In the genomic region with DNA sequence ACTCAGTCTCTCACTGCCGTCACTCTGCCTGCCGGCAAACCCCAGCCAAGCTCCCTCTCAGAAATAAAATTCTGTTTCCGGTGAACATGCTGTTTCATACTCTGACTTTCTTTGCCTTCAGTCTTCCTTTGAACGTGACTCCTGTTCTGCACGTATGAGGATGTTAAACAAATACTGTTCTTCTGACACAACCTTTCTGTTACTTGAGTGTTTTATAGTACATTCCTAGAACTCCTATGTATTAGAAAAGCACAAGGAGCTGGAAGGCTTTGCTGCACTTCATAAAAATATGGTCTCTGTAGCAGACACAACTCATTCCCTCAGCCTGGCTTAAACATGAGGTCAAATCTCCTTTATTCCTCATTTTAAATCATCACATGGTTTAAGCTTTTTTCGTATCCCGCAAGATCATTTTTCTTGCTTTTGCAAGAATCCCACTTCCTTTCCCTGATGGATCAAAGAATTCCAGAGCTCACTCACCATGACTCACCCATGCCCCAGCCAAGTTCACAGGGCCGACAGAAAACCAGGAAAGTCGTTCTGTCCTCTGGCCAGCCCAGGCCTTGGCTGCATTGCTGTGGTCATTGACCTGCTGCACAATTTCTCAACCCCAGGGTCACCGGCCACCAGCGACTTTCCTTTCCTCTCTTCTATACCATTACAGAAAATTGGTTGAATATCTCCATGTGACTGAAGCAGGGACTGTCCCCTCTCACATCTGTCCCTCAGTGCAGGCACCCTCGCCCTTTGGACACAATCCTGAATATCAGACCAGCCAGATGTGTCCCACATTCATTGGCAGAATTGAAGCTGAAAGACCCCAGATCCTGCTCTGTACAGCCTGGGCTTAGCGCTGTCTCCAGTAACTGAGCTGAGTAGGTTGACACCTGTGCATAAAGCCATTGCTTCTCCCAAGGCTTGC, we compare ENCODE assay signal across 8 cellular contexts.
A peak's percentile ranks its signal among the peaks of the same experiment; 100 is the strongest.
DNase-seq lines count a peak whose midpoint lies in the region; ATAC-seq and TF ChIP-seq lines count a peak whose summit lies in the region.

No MANE protein-coding gene starts in this region.

- H3F3A ChIP-seq in PC-9 (ENCODE audit: insufficient read depth, low read depth) = peaks cover 39% of the 10 kb centered on the region

- H3K27me3 Mint-ChIP-seq in immature natural killer cell (ENCODE audit: low read depth in 3 of 3) = peaks cover 0 to 9% (median 5%) of the 10 kb centered on the region in 3 donors

- H2BK5ac ChIP-seq in mesenchymal stem cell (ENCODE audit: low read depth, low read length, poor library complexity, severe bottlenecking) = peak overlapping the region; percentile 69

- H3K79me1 ChIP-seq in mesenchymal stem cell (replicated peaks; ENCODE audit: low read length, poor library complexity, severe bottlenecking) = no peaks in the 10 kb centered on the region

- H2AFZ ChIP-seq in PC-9 = peak overlapping the region; percentile 35; the same call in 1 of the 2 replicates
- no peak overlapping the region for H2AFZ ChIP-seq in mesenchymal stem cell (ENCODE audit: low read depth, low read length)

- intact Hi-C loops in PC-9 (cut with micrococcal nuclease; ENCODE audit: unreplicated experiment) = loop anchor here (2.0 to 5.0 kb wide), 6 partner anchors 123 to 427 kb away; a partner anchor contains a TSS
- intact Hi-C loops in aorta (cut with DNase I) = loop anchor here in 1 of 2 donors (5.0 kb wide), 2 partner anchors 147 to 272 kb away; a partner anchor contains a TSS

- H3K27ac ChIP-seq in PC-9 (peak overlapping the region; percentile 90), mesenchymal stem cell (ENCODE audit: low read length, poor library complexity, severe bottlenecking) (peak overlapping the region; percentile 93), aorta (ENCODE audit: low read depth in 1 of 2, low read length in 2 of 2) (peak overlapping the region in 1 of 2 donors; percentile 67)

- no peak for TF ChIP-seq CTCF in PC-9 (conservative IDR thresholded peaks at IDR 0.05)

- peak overlapping the region; percentile 4 for H4K8ac ChIP-seq in mesenchymal stem cell (ENCODE audit: low read length)

- BruUV-seq in PC-9 (replicated peaks; lab: Mats Ljungman, UMichigan) = no TSS peak

- H4K20me1 ChIP-seq in PC-9 (ENCODE audit: insufficient read depth) = no peaks in the 10 kb centered on the region

- H3K9me3 Mint-ChIP-seq in immature natural killer cell = peaks cover 0 to 1% (median 0%) of the 10 kb centered on the region in 6 donors

- H3K36me3 ChIP-seq in PC-9 (ENCODE audit: low read depth) (no peaks in the 10 kb centered on the region), mesenchymal stem cell (ENCODE audit: control insufficient read depth in 1 of 2, insufficient read depth in 2 of 2, low read depth in 1 of 2, low read length in 2 of 2) (no peaks in the 10 kb centered on the region), aorta (ENCODE audit: control insufficient read depth in 1 of 2, insufficient read depth in 2 of 2, low read length in 1 of 2) (no peaks in the 10 kb centered on the region)

- WGBS in mesenchymal stem cell = 22% methylated on average over 11 of the region's 13 CpGs
- 18 to 19% methylated on average over 13 of the region's 13 CpGs for WGBS in aorta, 2 donors

- no peaks in the 10 kb centered on the region for H3K79me2 ChIP-seq in PC-9 (ENCODE audit: low read depth)

- peak overlapping the region; percentile 72 for H3K9ac ChIP-seq in mesenchymal stem cell (ENCODE audit: low read length)

- no peaks in the 10 kb centered on the region for H3K36me3 Mint-ChIP-seq in immature natural killer cell

- H3K4me3 ChIP-seq in PC-9 (no peak overlapping the region), mesenchymal stem cell (ENCODE audit: insufficient read depth in 1 of 2, low read depth in 1 of 2, low read length in 2 of 2) (peak overlapping the region in 1 of 2 experiments; percentile 27), aorta (ENCODE audit: low read length in 2 of 2) (peak overlapping the region in 1 of 2 donors; percentile 14)

- peak overlapping the region; percentile 81 to 87 for H3K18ac ChIP-seq in mesenchymal stem cell (ENCODE audit: low read depth in 1 of 2, low read length in 2 of 2)

- no peak overlapping the region for H3K23ac ChIP-seq in mesenchymal stem cell (ENCODE audit: low read length in 2 of 2)

- H4K91ac ChIP-seq in mesenchymal stem cell (ENCODE audit: low read length) = peak overlapping the region; percentile 45

- H2BK15ac ChIP-seq in mesenchymal stem cell (ENCODE audit: low read depth, poor library complexity, severe bottlenecking) = peak overlapping the region; percentile 6

- H3K4me1 ChIP-seq in PC-9 (replicated peaks; ENCODE audit: insufficient read depth) (peaks cover 75% of the 10 kb centered on the region), mesenchymal stem cell (ENCODE audit: control insufficient read depth, insufficient read depth, low read depth, low read length) (peaks cover 26% of the 10 kb centered on the region), aorta (ENCODE audit: control insufficient read depth in 1 of 2, insufficient read depth in 2 of 2, low read length in 2 of 2) (peaks cover 3 to 4% of the 10 kb centered on the region in 2 donors)

- no peaks in the 10 kb centered on the region for H3K4me1 Mint-ChIP-seq in immature natural killer cell

- H3K4me2 ChIP-seq in PC-9 (peak overlapping the region; percentile 67), mesenchymal stem cell (ENCODE audit: low read length, poor library complexity, severe bottlenecking) (no peak overlapping the region)

- POLR2A ChIA-PET in PC-9 (lab: Charles Lee; ENCODE audit: unreplicated experiment) = interaction anchor here (0.6 kb wide), 1 partner anchor 10 kb away, joined by 7 read pairs; no protein-coding TSS in a partner anchor

- no peak overlapping the region for H3K27ac Mint-ChIP-seq in immature natural killer cell

- H3K9me2 ChIP-seq in PC-9 (ENCODE audit: insufficient read depth) = no peaks in the 10 kb centered on the region

- no peak overlapping the region for H3K14ac ChIP-seq in mesenchymal stem cell (ENCODE audit: low read length in 2 of 2)

- CTCF ChIA-PET in PC-9 (lab: Charles Lee) = interaction anchor here (1.0 to 1.2 kb wide), 2 partner anchors 14 to 16 kb away, joined by 3 read pairs; no protein-coding TSS in a partner anchor

- peak; percentile 86 to 96 for DNase-seq in PC-9
- DNase-seq in mesenchymal stem cell = peak; percentile 98
- peak; percentile 88 to 89 for DNase-seq in aorta
- no peak for DNase-seq in immature natural killer cell
- no peak for DNase-seq in NCI-H526 treated with DMSO at 0.1 percent for 48 hours (lab: John Stamatoyannopoulos, UW)

- H3K9me3 ChIP-seq in PC-9 (ENCODE audit: insufficient read depth, low read depth) (no peaks in the 10 kb centered on the region; the same call in 1 of the 2 replicates), mesenchymal stem cell (ENCODE audit: control insufficient read depth, low read length) (no peaks in the 10 kb centered on the region), aorta (ENCODE audit: control insufficient read depth, low read length) (no peaks in the 10 kb centered on the region)

- H3K4ac ChIP-seq in mesenchymal stem cell (ENCODE audit: low read depth in 1 of 2, low read length in 2 of 2) = peak overlapping the region; percentile 27 to 77

- H3K27me3 ChIP-seq in PC-9 (ENCODE audit: insufficient read depth, low read depth) = no peaks in the 10 kb centered on the region
- no peaks in the 10 kb centered on the region for H3K27me3 ChIP-seq in mesenchymal stem cell (ENCODE audit: control insufficient read depth in 1 of 2, insufficient read depth in 1 of 2, low read length in 2 of 2)
- H3K27me3 ChIP-seq in aorta (ENCODE audit: control insufficient read depth in 1 of 2, insufficient read depth in 2 of 2, low read length in 1 of 2) = no peaks in the 10 kb centered on the region

- H3K4me3 Mint-ChIP-seq in immature natural killer cell = no peak overlapping the region

- H2AK5ac ChIP-seq in mesenchymal stem cell (ENCODE audit: low read length, severe bottlenecking) = peak overlapping the region; percentile 84

- peak overlapping the region; percentile 29 for H2BK120ac ChIP-seq in mesenchymal stem cell (ENCODE audit: low read depth, low read length)

- peak overlapping the region; percentile 69 to 93 for H2BK12ac ChIP-seq in mesenchymal stem cell (ENCODE audit: low read length in 2 of 2)

- peak; percentile 61 for ATAC-seq in esophagus mucosa
- ATAC-seq in aorta (ENCODE audit: low FRiP score) = peak; percentile 91
- ATAC-seq in HG02678 (IDR thresholded peaks at IDR 0.05; ENCODE audit: unreplicated experiment) = no peak
- no peak for ATAC-seq in GM18502 (IDR thresholded peaks at IDR 0.05; ENCODE audit: poor library complexity, unreplicated experiment)

Comparison
In these comparisons a context has a peak if more than half of its experiments do, and no peak if none do; other contexts are left out.
1. DNase-seq: peak in PC-9 (2 of 2), mesenchymal stem cell (single experiment) and aorta (2 of 2); none in immature natural killer cell (0 of 3) and NCI-H526 treated with DMSO at 0.1 percent for 48 hours (single experiment).
2. ATAC-seq: peak in esophagus mucosa (single experiment) and aorta (single experiment); none in HG02678 (single experiment) and GM18502 (single experiment).